Comparison of ENCODE assay signal across 25 cellular contexts in the genomic region with DNA sequence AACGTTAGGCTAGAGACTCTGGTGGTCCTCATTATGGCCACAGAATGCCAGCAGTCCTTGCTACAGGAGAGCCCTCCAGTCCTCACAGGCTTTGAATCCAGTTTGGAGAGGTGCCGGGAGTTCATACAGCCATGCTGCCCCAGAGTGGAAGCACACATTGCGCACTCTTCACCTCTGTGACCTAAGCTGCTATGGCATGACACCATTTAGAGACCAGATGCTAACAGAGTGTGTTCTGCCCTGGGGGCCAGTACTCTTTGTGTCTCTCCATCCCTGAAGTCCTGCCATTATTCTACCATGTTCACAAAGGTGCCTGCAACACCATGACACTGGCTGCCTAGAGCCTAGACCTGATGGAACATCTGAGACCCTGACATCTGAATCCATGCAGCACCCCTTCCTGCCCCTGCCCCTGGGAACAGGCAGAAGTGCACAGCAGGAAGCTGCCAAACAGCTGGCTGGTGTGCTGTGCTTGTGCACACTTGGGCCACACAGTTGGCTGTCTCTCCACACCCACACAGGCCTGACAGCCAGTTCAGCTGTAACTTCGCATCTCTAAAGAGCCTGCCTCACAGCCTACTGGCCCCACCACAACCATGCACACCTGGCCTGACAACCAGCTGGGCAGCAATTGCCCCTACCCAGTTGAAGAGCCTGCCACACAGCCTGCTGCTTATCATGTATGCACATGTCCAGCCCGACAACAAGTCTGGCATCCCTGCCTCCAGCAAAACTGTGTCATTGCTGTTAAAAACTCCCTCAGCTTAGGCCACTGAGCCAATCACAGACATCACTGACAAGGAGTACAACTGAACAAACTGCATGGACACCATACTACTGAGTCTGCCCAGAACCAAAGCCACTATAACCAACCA. TPM values are rescaled to one million over a fixed set of nuclear protein-coding genes. Genes with fewer than 3 reads are reported as not detected.
DNase-seq lines count a peak whose midpoint lies in the region; ATAC-seq and TF ChIP-seq lines count a peak whose summit lies in the region.
"Had no signal": no experiment of that assay in that cellular context is flagged by ENCODE, and none has a peak within 500 bp of the region (broad histone marks: within the 10 kb centered on the region; RNA-seq: fewer than 3 reads in every experiment).

No MANE protein-coding gene starts in this region.

- H3K27ac ChIP-seq in esophagus squamous epithelium, result peak overlapping the region; percentile 9 to 79 (median 39)
- H3K27ac ChIP-seq: heart right ventricle, HL-60, uterus had no signal

- no peak for TF ChIP-seq POLR2A in esophagus squamous epithelium (IDR thresholded peaks at IDR 0.05)

- H3K4me1 Mint-ChIP-seq in stimulated activated memory B cell treated with anti-CD40 and anti-IgM and Interleukin-4, amounts not matched to agents 10 μg/mL and 1 μg/mL and 100 μg/mL, for 72 hours, result peaks cover 44% of the 10 kb centered on the region
- peaks cover 10 to 19% of the 10 kb centered on the region in 2 donors for H3K4me1 Mint-ChIP-seq in immature natural killer cell

- DNase-seq in M059J (ENCODE audit: low read depth) (peak; percentile 38), esophagus squamous epithelium (lab: John Stamatoyannopoulos, UW) (no peak), UCSD-AML1 (lab: John Stamatoyannopoulos, UW; ENCODE audit: unreplicated experiment) (no peak), immature natural killer cell (no peak)
- DNase-seq: activated naive CD4-positive, alpha-beta T cell; activated T-cell treated with anti-CD3 and anti-CD28 coated beads, Interleukin-2, amount 50 U/mL, for 1 hour; amniotic stem cell; CD4-positive, CD25-positive, alpha-beta regulatory T cell; cortex of kidney; heart right ventricle; midbrain; NCI-H1436 treated with DMSO at 0.1 percent for 48 hours; NCI-H69; nephron progenitor cell; T1000; uterus had no signal

- H3K36me3 Mint-ChIP-seq in stimulated activated memory B cell treated with anti-CD40 and anti-IgM and Interleukin-4, amounts not matched to agents 10 μg/mL and 1 μg/mL and 100 μg/mL, for 72 hours, result peaks cover 73% of the 10 kb centered on the region
- peaks cover 4 to 10% (median 5%) of the 10 kb centered on the region in 3 donors for H3K36me3 Mint-ChIP-seq in immature natural killer cell

- intact Hi-C loops in esophagus squamous epithelium (cut with DNase I), result loop anchor here (5.0 kb wide), 1 partner anchor 310 kb away; a partner anchor contains a TSS

- WGBS in esophagus squamous epithelium, 2 donors, result 17 to 61% methylated on average over 1 to 5 of the region's 5 CpGs

- H3K27me3 ChIP-seq in esophagus squamous epithelium, result no peaks in the 10 kb centered on the region
- H3K27me3 ChIP-seq: heart right ventricle, uterus had no signal

- ATAC-seq in GM18868 (IDR thresholded peaks at IDR 0.05; ENCODE audit: unreplicated experiment) (peak; percentile 32), HG02623 (IDR thresholded peaks at IDR 0.05; ENCODE audit: unreplicated experiment) (no peak)
- no peak for ATAC-seq in stimulated activated memory B cell treated with anti-CD40 and anti-IgM and Interleukin-4, amounts not matched to agents 10 μg/mL and 1 μg/mL and 100 μg/mL, for 72 hours
- ATAC-seq: activated CD4-positive, CD25-positive, alpha-beta regulatory T cell treated with anti-CD3 and anti-CD28 coated beads, Interleukin-2, amount 50 U/mL, for 24 hours; heart right ventricle; HepG2; left lobe of liver; sciatic nerve had no signal

- H3K36me3 ChIP-seq in esophagus squamous epithelium, result no peaks in the 10 kb centered on the region
- H3K36me3 ChIP-seq: heart right ventricle, uterus had no signal

- no peak overlapping the region for H3K4me3 Mint-ChIP-seq in stimulated activated memory B cell treated with anti-CD40 and anti-IgM and Interleukin-4, amounts not matched to agents 10 μg/mL and 1 μg/mL and 100 μg/mL, for 72 hours
- no peak overlapping the region for H3K4me3 Mint-ChIP-seq in immature natural killer cell
- H3K4me3 Mint-ChIP-seq: nephron progenitor cell had no signal

- no peaks in the 10 kb centered on the region for H3K27me3 Mint-ChIP-seq in stimulated activated memory B cell treated with anti-CD40 and anti-IgM and Interleukin-4, amounts not matched to agents 10 μg/mL and 1 μg/mL and 100 μg/mL, for 72 hours
- H3K27me3 Mint-ChIP-seq in immature natural killer cell (ENCODE audit: low read depth in 3 of 3), result peaks cover 4 to 5% (median 4%) of the 10 kb centered on the region in 3 donors

- H3K4me1 ChIP-seq in esophagus squamous epithelium, result peaks cover 18 to 40% (median 24%) of the 10 kb centered on the region in 3 donors
- H3K4me1 ChIP-seq: uterus had no signal

- peaks cover 6% of the 10 kb centered on the region for H3K9me3 Mint-ChIP-seq in stimulated activated memory B cell treated with anti-CD40 and anti-IgM and Interleukin-4, amounts not matched to agents 10 μg/mL and 1 μg/mL and 100 μg/mL, for 72 hours
- no peaks in the 10 kb centered on the region for H3K9me3 Mint-ChIP-seq in immature natural killer cell

- no peaks in the 10 kb centered on the region for H3K9me3 ChIP-seq in esophagus squamous epithelium
- H3K9me3 ChIP-seq: uterus had no signal

- H3K27ac Mint-ChIP-seq in stimulated activated memory B cell treated with anti-CD40 and anti-IgM and Interleukin-4, amounts not matched to agents 10 μg/mL and 1 μg/mL and 100 μg/mL, for 72 hours, result peak overlapping the region; percentile 89
- peak overlapping the region in 1 of 6 donors; percentile 94 for H3K27ac Mint-ChIP-seq in immature natural killer cell
- H3K27ac Mint-ChIP-seq: CD4-positive, CD25-positive, alpha-beta regulatory T cell; nephron progenitor cell had no signal

- H3K4me3 ChIP-seq in esophagus squamous epithelium, result no peak overlapping the region
- H3K4me3 ChIP-seq: heart right ventricle, uterus had no signal

- TF ChIP-seq CTCF in esophagus squamous epithelium (IDR thresholded peaks at IDR 0.05), result no peak

RNA-seq across cellular contexts. Expression of a gene that starts 49.1 kb away (rescaled TPM):
- 7.7 and 9.6 TPM in 2 replicates for total RNA-seq in M059J (2014; rRNA removed; shearing (Covaris generic))
- 1 to 10 TPM in 2 of 4 donors, under 1 TPM in 2; 0.38 to 4.4 (median 2.4) TPM for total RNA-seq in esophagus squamous epithelium
- 1 to 10 TPM; 1.4 to 3.8 (median 2.1) TPM for polyA plus RNA-seq in immature natural killer cell
- total RNA-seq: HepG2 had no signal
- polyA plus RNA-seq: HepG2 had no signal

RNA-seq across cellular contexts. Expression of a gene that starts 54.8 kb away (rescaled TPM):
- 2.6 and 3.6 TPM in 2 replicates for total RNA-seq in M059J (2014; rRNA removed; shearing (Covaris generic))
- total RNA-seq in esophagus squamous epithelium, result 10 to 100 TPM; 14.9 to 27.1 (median 19.5) TPM
- under 1 TPM in 1 of 3 donors, not detected in 2; 0.30 TPM for polyA plus RNA-seq in immature natural killer cell
- total RNA-seq: HepG2, posterior vena cava had no signal
- polyA plus RNA-seq: CD4-positive, CD25-positive, alpha-beta regulatory T cell; HepG2 had no signal
